Comparison of ENCODE assay signal across 1 cellular context in genomic region chr1:209919637-209920036, GRCh38. TPM values are rescaled to one million over a fixed set of nuclear protein-coding genes. Genes with fewer than 3 reads are reported as not detected.
"Had no signal": no experiment of that assay in that cellular context is flagged by ENCODE, and none has a peak within 500 bp of the region (broad histone marks: within the 10 kb centered on the region; RNA-seq: fewer than 3 reads in every experiment).

No MANE protein-coding gene starts in this region.

RNA-seq across cellular contexts. Expression of gene SYT14, which starts 18.4 kb away (rescaled TPM):
- total RNA-seq: T-cell had no signal
